Comparison of ENCODE assay signal across 8 cellular contexts in the genomic region with DNA sequence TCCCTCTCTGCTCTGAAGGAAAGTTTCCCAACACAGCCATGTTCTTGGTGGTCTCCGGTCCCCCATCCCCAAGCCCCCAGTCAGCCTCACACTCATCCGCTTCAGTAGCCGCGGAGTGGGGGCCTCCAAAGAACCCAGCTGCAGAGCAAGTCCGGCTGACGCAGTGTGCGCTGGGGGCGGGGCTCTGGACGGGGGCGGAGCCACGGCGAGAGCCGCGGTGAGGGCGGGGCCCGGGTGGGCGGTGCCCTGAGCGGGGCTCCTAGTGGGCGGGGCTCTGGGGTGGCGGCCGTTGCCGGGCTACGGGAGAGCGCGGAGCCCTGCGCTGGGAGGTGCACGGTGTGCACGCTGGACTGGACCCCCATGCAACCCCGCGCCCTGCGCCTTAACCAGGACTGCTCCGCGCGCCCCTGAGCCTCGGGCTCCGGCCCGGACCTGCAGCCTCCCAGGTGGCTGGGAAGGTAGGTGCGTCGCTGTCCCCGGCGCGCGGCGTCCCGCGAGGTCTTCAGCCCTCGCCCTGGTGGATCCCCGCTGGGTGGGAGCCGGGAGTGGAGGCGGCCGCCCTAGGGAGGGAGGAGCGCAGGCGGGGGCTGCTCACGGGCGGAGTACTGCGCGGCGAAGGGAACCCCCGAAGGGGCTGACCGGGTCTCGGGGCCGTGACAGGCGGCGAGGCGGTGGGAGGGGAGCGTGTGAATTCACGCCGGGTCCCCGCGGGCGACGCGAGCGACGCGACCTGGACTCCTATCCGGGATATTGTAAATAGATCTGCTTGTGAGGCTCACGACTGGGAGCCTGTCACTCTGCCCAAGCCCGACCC. TPM values are rescaled to one million over a fixed set of nuclear protein-coding genes. Genes with fewer than 3 reads are reported as not detected.
A peak's percentile ranks its signal among the peaks of the same experiment; 100 is the strongest.
DNase-seq lines count a peak whose midpoint lies in the region; ATAC-seq and TF ChIP-seq lines count a peak whose summit lies in the region.

No MANE protein-coding gene starts in this region.

- no peaks in the 10 kb centered on the region for H3K36me3 Mint-ChIP-seq in activated CD8-positive, alpha-beta T cell treated with anti-CD3 and anti-CD28 coated beads for 36 hours (ENCODE audit: low read depth)

- CTCF ChIA-PET in activated CD8-positive, alpha-beta T cell treated with anti-CD3 and anti-CD28 coated beads for 36 hours (lab: Charles Lee) = interaction anchor here (1.0 to 1.2 kb wide), 2 partner anchors 27 to 310 kb away, joined by 3 read pairs; partner anchors contain the start of gene MIPEP

- H3K4me1 Mint-ChIP-seq in activated CD8-positive, alpha-beta T cell treated with anti-CD3 and anti-CD28 coated beads for 36 hours (ENCODE audit: low read depth) = peaks cover 10% of the 10 kb centered on the region

- POLR2A ChIA-PET in activated CD8-positive, alpha-beta T cell treated with anti-CD3 and anti-CD28 coated beads for 36 hours (lab: Charles Lee) = interaction anchor here (1.0 to 1.8 kb wide), 2 partner anchors 13 to 310 kb away, joined by 3 to 4 read pairs; partner anchors contain the start of gene MIPEP

- no peak overlapping the region for H3K27ac Mint-ChIP-seq in activated CD8-positive, alpha-beta T cell treated with anti-CD3 and anti-CD28 coated beads for 36 hours

- TF ChIP-seq CTCF in AG09319 (IDR thresholded peaks at IDR 0.05; ENCODE audit: low read depth, low read length) = no peak
- TF ChIP-seq CTCF in activated CD8-positive, alpha-beta T cell treated with anti-CD3 and anti-CD28 coated beads for 36 hours (IDR thresholded peaks at IDR 0.05) = no peak

- intact Hi-C loops in activated CD8-positive, alpha-beta T cell treated with anti-CD3 and anti-CD28 coated beads for 36 hours (cut with micrococcal nuclease) = no loop called here

- H3K27me3 Mint-ChIP-seq in activated CD8-positive, alpha-beta T cell treated with anti-CD3 and anti-CD28 coated beads for 36 hours = peaks cover 30% of the 10 kb centered on the region

- H3K4me3 Mint-ChIP-seq in activated CD8-positive, alpha-beta T cell treated with anti-CD3 and anti-CD28 coated beads for 36 hours = peak overlapping the region; percentile 71

- no peaks in the 10 kb centered on the region for H3K9me3 Mint-ChIP-seq in activated CD8-positive, alpha-beta T cell treated with anti-CD3 and anti-CD28 coated beads for 36 hours

- DNase-seq in AG09319 (ENCODE audit: extremely low read depth, low read depth) = peak; percentile 52
- peak; percentile 55 to 92 for DNase-seq in NCI-H526 (lab: John Stamatoyannopoulos, UW)
- DNase-seq in activated CD8-positive, alpha-beta T cell treated with anti-CD3 and anti-CD28 coated beads for 36 hours = peak; percentile 92
- peak; percentile 82 for DNase-seq in effector CD4-positive, alpha-beta T cell
- DNase-seq in medulla oblongata (ENCODE audit: extremely low spot score) = peak; percentile 87
- peak; percentile 82 to 96 (median 92) for DNase-seq in stimulated activated CD4-positive, alpha-beta T cell treated with anti-CD3 and anti-CD28 coated beads, TNF-alpha, amount 100 ng/mL, for 4 hours (ENCODE audit: low read depth in 3 of 3)

- peak; percentile 92 for ATAC-seq in GM19025 (IDR thresholded peaks at IDR 0.05; ENCODE audit: low read depth, unreplicated experiment)
- ATAC-seq in HG03175 (IDR thresholded peaks at IDR 0.05; ENCODE audit: unreplicated experiment) = peak; percentile 87
- peak; percentile 98 for ATAC-seq in activated CD8-positive, alpha-beta T cell treated with anti-CD3 and anti-CD28 coated beads for 36 hours

RNA-seq across cellular contexts. Expression of gene TNFRSF19, which starts 9.1 kb away (rescaled TPM):
- total RNA-seq in activated CD8-positive, alpha-beta T cell treated with anti-CD3 and anti-CD28 coated beads for 36 hours = not detected

Comparison
In these comparisons a context has a peak if more than half of its experiments do, and no peak if none do; other contexts are left out.
1. Peak in every context shown above with its lines: DNase-seq and ATAC-seq.